22 cellular contexts compared by ENCODE assay signal in genomic region chr12:109827080-109827479, GRCh38. TPM values are rescaled to one million over a fixed set of nuclear protein-coding genes. Genes with fewer than 3 reads are reported as not detected.
"Had no signal": no experiment of that assay in that cellular context is flagged by ENCODE, and none has a peak within 500 bp of the region (broad histone marks: within the 10 kb centered on the region; RNA-seq: fewer than 3 reads in every experiment).

No MANE protein-coding gene starts in this region.

- H3K4me2 ChIP-seq: KMS-11, SK-N-SH had no signal

- H3K27ac ChIP-seq: KMS-11 had no signal

- FAIRE-seq: RCC 7860 had no signal

- H3K9me3 ChIP-seq: SK-N-SH had no signal

- DNase-seq: IMR-90, Kasumi-1, MM.1S, NCI-H1092 treated with DMSO at 0.1 percent for 48 hours, NCI-H1436, NCI-H187, NCI-H2029, NCI-H2081 treated with DMSO at 0.1 percent for 48 hours, NCI-H2171, NCI-H226, NCI-H446, NCI-H510A, NCI-H524 treated with DMSO at 0.1 percent for 48 hours, NCI-H69, NCI-H774, RPMI8226, SHP77, SK-N-SH, SW 1271 had no signal

- H3K9ac ChIP-seq: KMS-11, SK-N-SH had no signal

RNA-seq across cellular contexts. Expression of gene TRPV4, which starts 6.1 kb away (rescaled TPM):
- total RNA-seq: HT-29 had no signal
